1 cellular context compared by ENCODE assay signal in the genomic region with DNA sequence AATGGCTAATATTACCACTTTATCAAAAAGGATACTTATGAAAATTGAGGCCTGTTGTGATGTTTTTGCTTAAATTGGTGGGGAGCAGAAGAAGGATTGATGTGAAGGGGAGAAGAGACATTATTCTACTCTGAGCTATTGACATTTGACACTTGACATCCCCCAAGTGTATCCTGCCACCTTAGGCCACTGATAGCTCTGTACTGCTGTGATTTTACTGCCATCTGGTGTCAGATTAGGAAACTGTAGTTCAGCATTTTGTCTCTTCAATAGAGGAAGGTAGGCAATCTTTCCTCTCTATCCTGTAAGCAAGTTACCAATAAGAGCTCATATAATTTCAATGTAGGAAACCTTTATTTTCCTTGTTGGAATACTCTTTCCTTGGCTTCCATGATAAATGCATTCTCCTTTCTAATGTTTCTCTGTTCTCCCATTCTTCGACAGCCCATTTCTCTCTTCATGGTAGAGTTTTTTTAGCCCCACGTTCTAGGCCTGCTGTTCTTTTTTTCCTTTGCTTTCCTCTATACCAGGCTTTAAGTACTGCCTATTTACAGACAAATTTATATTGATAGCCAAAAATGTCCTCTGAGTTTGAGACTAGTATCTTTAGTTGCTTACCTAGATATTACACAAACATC.
A peak's percentile ranks its signal among the peaks of the same experiment; 100 is the strongest.
TF ChIP-seq lines count a peak whose summit lies in the region.

No MANE protein-coding gene starts in this region.

TF ChIP-seq in HepG2, 621 proteins besides CTCF, POLR2A, EP300 and RAD21 (continued from another document and continues in another):
- TF ChIP-seq ZNF136 (CRISPR knock-in tag; IDR thresholded peaks at IDR 0.05; ENCODE audit: low read depth) (no peak), MXI1 (IDR thresholded peaks at IDR 0.05; ENCODE audit: borderline replicate concordance, low read depth, low read length) (no peak), MAFF (IDR thresholded peaks at IDR 0.05; ENCODE audit: low read depth, low read length) (0 out of 2 replicates have a peak, but pooled peaks have one; percentile 23), KLF9 (CRISPR knock-in tag; IDR thresholded peaks at IDR 0.05; ENCODE audit: low read depth) (no peak), ZNF30 (CRISPR knock-in tag; IDR thresholded peaks at IDR 0.05) (no peak), ZZZ3 (CRISPR knock-in tag; IDR thresholded peaks at IDR 0.05; ENCODE audit: borderline replicate concordance) (no peak), FOSL2 (CRISPR knock-in tag; IDR thresholded peaks at IDR 0.05) (no peak), ATF7-NPFF (CRISPR knock-in tag; IDR thresholded peaks at IDR 0.05; ENCODE audit: low read depth) (no peak), GATAD1 (CRISPR knock-in tag; IDR thresholded peaks at IDR 0.05) (0 out of 2 replicates have a peak, but pooled peaks have one; percentile 33), ZNF501 (CRISPR knock-in tag; IDR thresholded peaks at IDR 0.05) (no peak), DNMT1 (CRISPR knock-in tag; IDR thresholded peaks at IDR 0.05) (no peak), LCORL (IDR thresholded peaks at IDR 0.05) (no peak), LCORL (CRISPR knock-in tag; IDR thresholded peaks at IDR 0.05) (no peak), ZBTB3 (CRISPR knock-in tag; IDR thresholded peaks at IDR 0.05; ENCODE audit: borderline replicate concordance, low read depth) (no peak), ZNF34 (CRISPR knock-in tag; IDR thresholded peaks at IDR 0.05; ENCODE audit: borderline replicate concordance) (no peak), NR2F2 (IDR thresholded peaks at IDR 0.05; ENCODE audit: borderline replicate concordance, low read depth) (no peak), BORCS8-MEF2B (CRISPR knock-in tag; IDR thresholded peaks at IDR 0.05) (no peak), NCOA1 (CRISPR knock-in tag; IDR thresholded peaks at IDR 0.05) (no peak), MXD4 (CRISPR knock-in tag; IDR thresholded peaks at IDR 0.05) (no peak), GATAD2A (CRISPR knock-in tag; IDR thresholded peaks at IDR 0.05) (0 out of 2 replicates have a peak, but pooled peaks have one; percentile 33), HNRNPLL (IDR thresholded peaks at IDR 0.05; ENCODE audit: low read depth, low read length, poor library complexity, severe bottlenecking) (no peak), ZNF562 (CRISPR knock-in tag; IDR thresholded peaks at IDR 0.05; ENCODE audit: borderline replicate concordance) (no peak), ATAD3A (CRISPR knock-in tag; IDR thresholded peaks at IDR 0.05) (no peak), FOXA1 (IDR thresholded peaks at IDR 0.05) (no peak), FOXA1 (CRISPR knock-in tag; IDR thresholded peaks at IDR 0.05) (peak; percentile 49; the same call in 1 of the 2 replicates), ATRX (CRISPR knock-in tag; IDR thresholded peaks at IDR 0.05; ENCODE audit: borderline replicate concordance) (no peak), ZNF468 (CRISPR knock-in tag; IDR thresholded peaks at IDR 0.05) (no peak), AGO1 (IDR thresholded peaks at IDR 0.05; ENCODE audit: low read depth, low read length, poor library complexity, severe bottlenecking) (no peak), ZNF251 (CRISPR knock-in tag; IDR thresholded peaks at IDR 0.05) (no peak), SMARCC2 (IDR thresholded peaks at IDR 0.05) (no peak), SPEN (CRISPR knock-in tag; IDR thresholded peaks at IDR 0.05; ENCODE audit: low read depth) (no peak), KMT2B (CRISPR knock-in tag; IDR thresholded peaks at IDR 0.05) (no peak)
- TF ChIP-seq, protein P1, sequence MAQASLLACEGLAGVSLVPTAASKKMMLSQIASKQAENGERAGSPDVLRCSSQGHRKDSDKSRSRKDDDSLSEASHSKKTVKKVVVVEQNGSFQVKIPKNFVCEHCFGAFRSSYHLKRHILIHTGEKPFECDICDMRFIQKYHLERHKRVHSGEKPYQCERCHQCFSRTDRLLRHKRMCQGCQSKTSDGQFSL (CRISPR knock-in tag; IDR thresholded peaks at IDR 0.05), result no peak
- TF ChIP-seq, protein P2, sequence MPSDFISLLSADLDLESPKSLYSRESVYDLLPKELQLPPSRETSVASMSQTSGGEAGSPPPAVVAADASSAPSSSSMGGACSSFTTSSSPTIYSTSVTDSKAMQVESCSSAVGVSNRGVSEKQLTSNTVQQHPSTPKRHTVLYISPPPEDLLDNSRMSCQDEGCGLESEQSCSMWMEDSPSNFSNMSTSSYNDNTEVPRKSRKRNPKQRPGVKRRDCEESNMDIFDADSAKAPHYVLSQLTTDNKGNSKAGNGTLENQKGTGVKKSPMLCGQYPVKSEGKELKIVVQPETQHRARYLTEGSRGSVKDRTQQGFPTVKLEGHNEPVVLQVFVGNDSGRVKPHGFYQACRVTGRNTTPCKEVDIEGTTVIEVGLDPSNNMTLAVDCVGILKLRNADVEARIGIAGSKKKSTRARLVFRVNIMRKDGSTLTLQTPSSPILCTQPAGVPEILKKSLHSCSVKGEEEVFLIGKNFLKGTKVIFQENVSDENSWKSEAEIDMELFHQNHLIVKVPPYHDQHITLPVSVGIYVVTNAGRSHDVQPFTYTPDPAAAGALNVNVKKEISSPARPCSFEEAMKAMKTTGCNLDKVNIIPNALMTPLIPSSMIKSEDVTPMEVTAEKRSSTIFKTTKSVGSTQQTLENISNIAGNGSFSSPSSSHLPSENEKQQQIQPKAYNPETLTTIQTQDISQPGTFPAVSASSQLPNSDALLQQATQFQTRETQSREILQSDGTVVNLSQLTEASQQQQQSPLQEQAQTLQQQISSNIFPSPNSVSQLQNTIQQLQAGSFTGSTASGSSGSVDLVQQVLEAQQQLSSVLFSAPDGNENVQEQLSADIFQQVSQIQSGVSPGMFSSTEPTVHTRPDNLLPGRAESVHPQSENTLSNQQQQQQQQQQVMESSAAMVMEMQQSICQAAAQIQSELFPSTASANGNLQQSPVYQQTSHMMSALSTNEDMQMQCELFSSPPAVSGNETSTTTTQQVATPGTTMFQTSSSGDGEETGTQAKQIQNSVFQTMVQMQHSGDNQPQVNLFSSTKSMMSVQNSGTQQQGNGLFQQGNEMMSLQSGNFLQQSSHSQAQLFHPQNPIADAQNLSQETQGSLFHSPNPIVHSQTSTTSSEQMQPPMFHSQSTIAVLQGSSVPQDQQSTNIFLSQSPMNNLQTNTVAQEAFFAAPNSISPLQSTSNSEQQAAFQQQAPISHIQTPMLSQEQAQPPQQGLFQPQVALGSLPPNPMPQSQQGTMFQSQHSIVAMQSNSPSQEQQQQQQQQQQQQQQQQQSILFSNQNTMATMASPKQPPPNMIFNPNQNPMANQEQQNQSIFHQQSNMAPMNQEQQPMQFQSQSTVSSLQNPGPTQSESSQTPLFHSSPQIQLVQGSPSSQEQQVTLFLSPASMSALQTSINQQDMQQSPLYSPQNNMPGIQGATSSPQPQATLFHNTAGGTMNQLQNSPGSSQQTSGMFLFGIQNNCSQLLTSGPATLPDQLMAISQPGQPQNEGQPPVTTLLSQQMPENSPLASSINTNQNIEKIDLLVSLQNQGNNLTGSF (CRISPR knock-in tag; IDR thresholded peaks at IDR 0.05), result no peak
- TF ChIP-seq, protein P3, sequence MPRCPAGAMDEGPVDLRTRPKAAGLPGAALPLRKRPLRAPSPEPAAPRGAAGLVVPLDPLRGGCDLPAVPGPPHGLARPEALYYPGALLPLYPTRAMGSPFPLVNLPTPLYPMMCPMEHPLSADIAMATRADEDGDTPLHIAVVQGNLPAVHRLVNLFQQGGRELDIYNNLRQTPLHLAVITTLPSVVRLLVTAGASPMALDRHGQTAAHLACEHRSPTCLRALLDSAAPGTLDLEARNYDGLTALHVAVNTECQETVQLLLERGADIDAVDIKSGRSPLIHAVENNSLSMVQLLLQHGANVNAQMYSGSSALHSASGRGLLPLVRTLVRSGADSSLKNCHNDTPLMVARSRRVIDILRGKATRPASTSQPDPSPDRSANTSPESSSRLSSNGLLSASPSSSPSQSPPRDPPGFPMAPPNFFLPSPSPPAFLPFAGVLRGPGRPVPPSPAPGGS (CRISPR knock-in tag; IDR thresholded peaks at IDR 0.05), result no peak
- TF ChIP-seq, protein P4, sequence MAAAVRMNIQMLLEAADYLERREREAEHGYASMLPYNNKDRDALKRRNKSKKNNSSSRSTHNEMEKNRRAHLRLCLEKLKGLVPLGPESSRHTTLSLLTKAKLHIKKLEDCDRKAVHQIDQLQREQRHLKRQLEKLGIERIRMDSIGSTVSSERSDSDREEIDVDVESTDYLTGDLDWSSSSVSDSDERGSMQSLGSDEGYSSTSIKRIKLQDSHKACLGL (CRISPR knock-in tag; IDR thresholded peaks at IDR 0.05), result no peak
- TF ChIP-seq, protein P5, sequence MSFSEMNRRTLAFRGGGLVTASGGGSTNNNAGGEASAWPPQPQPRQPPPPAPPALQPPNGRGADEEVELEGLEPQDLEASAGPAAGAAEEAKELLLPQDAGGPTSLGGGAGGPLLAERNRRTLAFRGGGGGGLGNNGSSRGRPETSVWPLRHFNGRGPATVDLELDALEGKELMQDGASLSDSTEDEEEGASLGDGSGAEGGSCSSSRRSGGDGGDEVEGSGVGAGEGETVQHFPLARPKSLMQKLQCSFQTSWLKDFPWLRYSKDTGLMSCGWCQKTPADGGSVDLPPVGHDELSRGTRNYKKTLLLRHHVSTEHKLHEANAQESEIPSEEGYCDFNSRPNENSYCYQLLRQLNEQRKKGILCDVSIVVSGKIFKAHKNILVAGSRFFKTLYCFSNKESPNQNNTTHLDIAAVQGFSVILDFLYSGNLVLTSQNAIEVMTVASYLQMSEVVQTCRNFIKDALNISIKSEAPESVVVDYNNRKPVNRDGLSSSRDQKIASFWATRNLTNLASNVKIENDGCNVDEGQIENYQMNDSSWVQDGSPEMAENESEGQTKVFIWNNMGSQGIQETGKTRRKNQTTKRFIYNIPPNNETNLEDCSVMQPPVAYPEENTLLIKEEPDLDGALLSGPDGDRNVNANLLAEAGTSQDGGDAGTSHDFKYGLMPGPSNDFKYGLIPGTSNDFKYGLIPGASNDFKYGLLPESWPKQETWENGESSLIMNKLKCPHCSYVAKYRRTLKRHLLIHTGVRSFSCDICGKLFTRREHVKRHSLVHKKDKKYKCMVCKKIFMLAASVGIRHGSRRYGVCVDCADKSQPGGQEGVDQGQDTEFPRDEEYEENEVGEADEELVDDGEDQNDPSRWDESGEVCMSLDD (CRISPR knock-in tag; IDR thresholded peaks at IDR 0.05; ENCODE audit: borderline replicate concordance), result no peak
- TF ChIP-seq, protein P6, sequence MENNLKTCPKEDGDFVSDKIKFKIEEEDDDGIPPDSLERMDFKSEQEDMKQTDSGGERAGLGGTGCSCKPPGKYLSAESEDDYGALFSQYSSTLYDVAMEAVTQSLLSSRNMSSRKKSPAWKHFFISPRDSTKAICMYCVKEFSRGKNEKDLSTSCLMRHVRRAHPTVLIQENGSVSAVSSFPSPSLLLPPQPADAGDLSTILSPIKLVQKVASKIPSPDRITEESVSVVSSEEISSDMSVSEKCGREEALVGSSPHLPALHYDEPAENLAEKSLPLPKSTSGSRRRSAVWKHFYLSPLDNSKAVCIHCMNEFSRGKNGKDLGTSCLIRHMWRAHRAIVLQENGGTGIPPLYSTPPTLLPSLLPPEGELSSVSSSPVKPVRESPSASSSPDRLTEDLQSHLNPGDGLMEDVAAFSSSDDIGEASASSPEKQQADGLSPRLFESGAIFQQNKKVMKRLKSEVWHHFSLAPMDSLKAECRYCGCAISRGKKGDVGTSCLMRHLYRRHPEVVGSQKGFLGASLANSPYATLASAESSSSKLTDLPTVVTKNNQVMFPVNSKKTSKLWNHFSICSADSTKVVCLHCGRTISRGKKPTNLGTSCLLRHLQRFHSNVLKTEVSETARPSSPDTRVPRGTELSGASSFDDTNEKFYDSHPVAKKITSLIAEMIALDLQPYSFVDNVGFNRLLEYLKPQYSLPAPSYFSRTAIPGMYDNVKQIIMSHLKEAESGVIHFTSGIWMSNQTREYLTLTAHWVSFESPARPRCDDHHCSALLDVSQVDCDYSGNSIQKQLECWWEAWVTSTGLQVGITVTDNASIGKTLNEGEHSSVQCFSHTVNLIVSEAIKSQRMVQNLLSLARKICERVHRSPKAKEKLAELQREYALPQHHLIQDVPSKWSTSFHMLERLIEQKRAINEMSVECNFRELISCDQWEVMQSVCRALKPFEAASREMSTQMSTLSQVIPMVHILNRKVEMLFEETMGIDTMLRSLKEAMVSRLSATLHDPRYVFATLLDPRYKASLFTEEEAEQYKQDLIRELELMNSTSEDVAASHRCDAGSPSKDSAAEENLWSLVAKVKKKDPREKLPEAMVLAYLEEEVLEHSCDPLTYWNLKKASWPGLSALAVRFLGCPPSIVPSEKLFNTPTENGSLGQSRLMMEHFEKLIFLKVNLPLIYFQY (CRISPR knock-in tag; IDR thresholded peaks at IDR 0.05; ENCODE audit: borderline replicate concordance), result no peak
- TF ChIP-seq, protein P7, sequence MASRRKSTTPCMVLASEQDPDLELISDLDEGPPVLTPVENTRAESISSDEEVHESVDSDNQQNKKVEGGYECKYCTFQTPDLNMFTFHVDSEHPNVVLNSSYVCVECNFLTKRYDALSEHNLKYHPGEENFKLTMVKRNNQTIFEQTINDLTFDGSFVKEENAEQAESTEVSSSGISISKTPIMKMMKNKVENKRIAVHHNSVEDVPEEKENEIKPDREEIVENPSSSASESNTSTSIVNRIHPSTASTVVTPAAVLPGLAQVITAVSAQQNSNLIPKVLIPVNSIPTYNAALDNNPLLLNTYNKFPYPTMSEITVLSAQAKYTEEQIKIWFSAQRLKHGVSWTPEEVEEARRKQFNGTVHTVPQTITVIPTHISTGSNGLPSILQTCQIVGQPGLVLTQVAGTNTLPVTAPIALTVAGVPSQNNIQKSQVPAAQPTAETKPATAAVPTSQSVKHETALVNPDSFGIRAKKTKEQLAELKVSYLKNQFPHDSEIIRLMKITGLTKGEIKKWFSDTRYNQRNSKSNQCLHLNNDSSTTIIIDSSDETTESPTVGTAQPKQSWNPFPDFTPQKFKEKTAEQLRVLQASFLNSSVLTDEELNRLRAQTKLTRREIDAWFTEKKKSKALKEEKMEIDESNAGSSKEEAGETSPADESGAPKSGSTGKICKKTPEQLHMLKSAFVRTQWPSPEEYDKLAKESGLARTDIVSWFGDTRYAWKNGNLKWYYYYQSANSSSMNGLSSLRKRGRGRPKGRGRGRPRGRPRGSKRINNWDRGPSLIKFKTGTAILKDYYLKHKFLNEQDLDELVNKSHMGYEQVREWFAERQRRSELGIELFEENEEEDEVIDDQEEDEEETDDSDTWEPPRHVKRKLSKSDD (CRISPR knock-in tag; IDR thresholded peaks at IDR 0.05; ENCODE audit: low read depth), result no peak
- TF ChIP-seq, protein P8, sequence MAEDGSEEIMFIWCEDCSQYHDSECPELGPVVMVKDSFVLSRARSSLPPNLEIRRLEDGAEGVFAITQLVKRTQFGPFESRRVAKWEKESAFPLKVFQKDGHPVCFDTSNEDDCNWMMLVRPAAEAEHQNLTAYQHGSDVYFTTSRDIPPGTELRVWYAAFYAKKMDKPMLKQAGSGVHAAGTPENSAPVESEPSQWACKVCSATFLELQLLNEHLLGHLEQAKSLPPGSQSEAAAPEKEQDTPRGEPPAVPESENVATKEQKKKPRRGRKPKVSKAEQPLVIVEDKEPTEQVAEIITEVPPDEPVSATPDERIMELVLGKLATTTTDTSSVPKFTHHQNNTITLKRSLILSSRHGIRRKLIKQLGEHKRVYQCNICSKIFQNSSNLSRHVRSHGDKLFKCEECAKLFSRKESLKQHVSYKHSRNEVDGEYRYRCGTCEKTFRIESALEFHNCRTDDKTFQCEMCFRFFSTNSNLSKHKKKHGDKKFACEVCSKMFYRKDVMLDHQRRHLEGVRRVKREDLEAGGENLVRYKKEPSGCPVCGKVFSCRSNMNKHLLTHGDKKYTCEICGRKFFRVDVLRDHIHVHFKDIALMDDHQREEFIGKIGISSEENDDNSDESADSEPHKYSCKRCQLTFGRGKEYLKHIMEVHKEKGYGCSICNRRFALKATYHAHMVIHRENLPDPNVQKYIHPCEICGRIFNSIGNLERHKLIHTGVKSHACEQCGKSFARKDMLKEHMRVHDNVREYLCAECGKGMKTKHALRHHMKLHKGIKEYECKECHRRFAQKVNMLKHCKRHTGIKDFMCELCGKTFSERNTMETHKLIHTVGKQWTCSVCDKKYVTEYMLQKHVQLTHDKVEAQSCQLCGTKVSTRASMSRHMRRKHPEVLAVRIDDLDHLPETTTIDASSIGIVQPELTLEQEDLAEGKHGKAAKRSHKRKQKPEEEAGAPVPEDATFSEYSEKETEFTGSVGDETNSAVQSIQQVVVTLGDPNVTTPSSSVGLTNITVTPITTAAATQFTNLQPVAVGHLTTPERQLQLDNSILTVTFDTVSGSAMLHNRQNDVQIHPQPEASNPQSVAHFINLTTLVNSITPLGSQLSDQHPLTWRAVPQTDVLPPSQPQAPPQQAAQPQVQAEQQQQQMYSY (CRISPR knock-in tag; IDR thresholded peaks at IDR 0.05), result no peak
